In the genomic region with DNA sequence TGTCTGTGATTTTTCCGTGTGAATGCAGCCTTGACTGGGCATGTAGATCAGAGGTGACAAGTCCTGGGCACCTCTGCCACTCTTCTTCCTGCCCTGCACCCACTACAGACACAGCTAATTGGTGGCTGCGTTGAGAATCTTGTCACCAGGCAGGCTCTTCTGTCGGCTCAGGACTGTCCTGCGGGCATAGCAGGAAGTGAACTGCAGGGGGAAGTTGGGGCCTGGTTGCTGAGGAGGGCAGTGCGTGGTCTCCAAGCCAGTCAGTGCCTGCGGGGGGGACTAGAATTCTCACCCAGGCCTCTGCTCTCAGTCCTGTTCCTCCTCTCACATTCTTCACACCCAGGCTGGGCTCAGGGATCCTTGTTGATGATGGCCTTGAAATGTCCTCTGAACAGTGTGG, we compare ENCODE assay signal across 22 cellular contexts. TPM values are rescaled to one million over a fixed set of nuclear protein-coding genes. Genes with fewer than 3 reads are reported as not detected.
"Had no signal": no experiment of that assay in that cellular context is flagged by ENCODE, and none has a peak within 500 bp of the region (broad histone marks: within the 10 kb centered on the region; RNA-seq: fewer than 3 reads in every experiment).

No MANE protein-coding gene starts in this region.

- H3K36me3 ChIP-seq: adrenal gland, ascending aorta, brain microvascular endothelial cell, uterus had no signal

- DNase-seq: activated CD4-positive, alpha-beta memory T cell treated with anti-CD3 and anti-CD28 coated beads, Interleukin-2, amount 10 ng/mL, durations not matched to agents 7 days and 5 days; activated gamma-delta T cell treated with Interleukin-2 at 50 U/mL for 16 hours; adrenal gland; brain microvascular endothelial cell; central memory CD4-positive, alpha-beta T cell; effector CD8-positive, alpha-beta T cell; foreskin melanocyte; hippocampal formation; retina; stimulated activated CD4-positive, alpha-beta T cell treated with anti-CD3 and anti-CD28 coated beads, Interleukin-2, amount 100 ng/mL, for 48 hours; stimulated activated CD8-positive, alpha-beta memory T cell treated with anti-CD3 and anti-CD28 coated beads, Interleukin-4, amount 100 ng/mL, for 48 hours; stimulated activated naive CD4-positive, alpha-beta T cell; T-helper 9 cell; testis; trophoblast cell; uterus had no signal

- H3K4me3 ChIP-seq: adrenal gland, ascending aorta, testis, uterus had no signal

- ATAC-seq: esophagus mucosa had no signal

- H3K9me3 ChIP-seq: adrenal gland, ascending aorta, testis, uterus had no signal

- H3K27me3 ChIP-seq: ascending aorta, testis, uterus had no signal

- FAIRE-seq: islet of Langerhans had no signal

- H3K4me1 Mint-ChIP-seq: activated CD4-positive, alpha-beta memory T cell treated with anti-CD3 and anti-CD28 coated beads, Interleukin-2, amount 10 ng/mL, durations not matched to agents 7 days and 5 days; activated naive CD4-positive, alpha-beta T cell treated with anti-CD3 and anti-CD28 coated beads, Interleukin-2, amount 50 U/mL, for 24 hours had no signal

- H3K36me3 Mint-ChIP-seq: activated naive CD4-positive, alpha-beta T cell treated with anti-CD3 and anti-CD28 coated beads, Interleukin-2, amount 50 U/mL, for 24 hours; natural killer cell treated with Interleukin-12 subunit alpha and Interleukin-12 subunit beta and Interleukin-15 and Interleukin-18, amount 100 ng/mL, for 72 hours had no signal

- H3K27me3 Mint-ChIP-seq: progenitor cell of endocrine pancreas had no signal

- H3K4me3 Mint-ChIP-seq: activated CD4-positive, alpha-beta memory T cell treated with anti-CD3 and anti-CD28 coated beads, Interleukin-2, amount 10 ng/mL, durations not matched to agents 7 days and 5 days; activated naive CD4-positive, alpha-beta T cell treated with anti-CD3 and anti-CD28 coated beads, Interleukin-2, amount 50 U/mL, for 24 hours; natural killer cell treated with Interleukin-12 subunit alpha and Interleukin-12 subunit beta and Interleukin-15 and Interleukin-18, amount 100 ng/mL, for 72 hours had no signal

- H3K4me1 ChIP-seq: adrenal gland, ascending aorta, testis, uterus had no signal

- H3K27ac Mint-ChIP-seq: activated CD4-positive, alpha-beta memory T cell treated with anti-CD3 and anti-CD28 coated beads, Interleukin-2, amount 10 ng/mL, durations not matched to agents 7 days and 5 days; activated naive CD4-positive, alpha-beta T cell treated with anti-CD3 and anti-CD28 coated beads, Interleukin-2, amount 50 U/mL, for 24 hours; natural killer cell treated with Interleukin-12 subunit alpha and Interleukin-12 subunit beta and Interleukin-15 and Interleukin-18, amount 100 ng/mL, for 72 hours; progenitor cell of endocrine pancreas had no signal

- H3K9me3 Mint-ChIP-seq: activated CD4-positive, alpha-beta memory T cell treated with anti-CD3 and anti-CD28 coated beads, Interleukin-2, amount 10 ng/mL, durations not matched to agents 7 days and 5 days; activated naive CD4-positive, alpha-beta T cell treated with anti-CD3 and anti-CD28 coated beads, Interleukin-2, amount 50 U/mL, for 24 hours; natural killer cell treated with Interleukin-12 subunit alpha and Interleukin-12 subunit beta and Interleukin-15 and Interleukin-18, amount 100 ng/mL, for 72 hours had no signal

- H3K27ac ChIP-seq: adrenal gland, ascending aorta, brain microvascular endothelial cell, testis, uterus had no signal

RNA-seq across cellular contexts. Expression of a gene that starts 50.5 kb away (rescaled TPM):
- total RNA-seq: activated CD4-positive, alpha-beta memory T cell treated with anti-CD3 and anti-CD28 coated beads, Interleukin-2, amount 10 ng/mL, durations not matched to agents 7 days and 5 days; ascending aorta; natural killer cell treated with Interleukin-12 subunit alpha and Interleukin-12 subunit beta and Interleukin-15 and Interleukin-18, amount 100 ng/mL, for 72 hours had no signal
